Comparison of ENCODE assay signal across 9 cellular contexts in genomic region chrX:110412971-110413726, GRCh38. TPM values are rescaled to one million over a fixed set of nuclear protein-coding genes. Genes with fewer than 3 reads are reported as not detected.
DNase-seq lines count a peak whose midpoint lies in the region; ATAC-seq and TF ChIP-seq lines count a peak whose summit lies in the region.
"Had no signal": no experiment of that assay in that cellular context is flagged by ENCODE, and none has a peak within 500 bp of the region (broad histone marks: within the 10 kb centered on the region; RNA-seq: fewer than 3 reads in every experiment).

No MANE protein-coding gene starts in this region.

- H3K4me3 ChIP-seq in Panc1 (ENCODE audit: low read depth in 2 of 2, low read length in 2 of 2) (peak overlapping the region in 1 of 2 experiments; percentile 24; a peak in 1 of 4 replicates), neutrophil (ENCODE audit: low read depth in 1 of 2, low read length in 1 of 2) (no peak overlapping the region)

- H3K36me3 ChIP-seq in Panc1 (ENCODE audit: control insufficient read depth, insufficient read depth, low read length): no peaks in the 10 kb centered on the region
- no peaks in the 10 kb centered on the region for H3K36me3 ChIP-seq in neutrophil

- CTCF ChIA-PET in Panc1 (lab: Charles Lee): interaction anchor here (0.7 to 2.4 kb wide), 3 partner anchors 11 to 267 kb away, joined by 3 to 6 read pairs (median 3); no protein-coding TSS in a partner anchor

- DNase-seq in Caki2 (ENCODE audit: low read depth): peak; percentile 43
- DNase-seq in Panc1 (ENCODE audit: low read depth, low spot score): no peak
- peak; percentile 39 for DNase-seq in activated T-helper 1 cell treated with Interleukin-2 at 50 U/mL for 16 hours (ENCODE audit: low read depth)
- peak; percentile 57 for DNase-seq in fibroblast of the conjunctiva (ENCODE audit: low read depth)
- peak; percentile 68 for DNase-seq in superior temporal gyrus (ENCODE audit: extremely low spot score)

- POLR2A ChIA-PET in Panc1 (lab: Charles Lee): interaction anchor here (0.6 kb wide), 1 partner anchor 101 kb away, joined by 3 read pairs; no protein-coding TSS in a partner anchor

- intact Hi-C loops in Panc1 (cut with micrococcal nuclease; ENCODE audit: unreplicated experiment): loop anchor here (2.0 kb wide), 1 partner anchor 252 kb away; no protein-coding TSS in a partner anchor

- TF ChIP-seq CTCF in Panc1 (IDR thresholded peaks at IDR 0.05) (peak; percentile 91), neutrophil (IDR thresholded peaks at IDR 0.05) (peak; percentile 65)

- TF ChIP-seq RAD21 in Ishikawa (IDR thresholded peaks at IDR 0.05; ENCODE audit: low read depth): peak; percentile 68

- no peaks in the 10 kb centered on the region for H3K9me3 ChIP-seq in Panc1 (ENCODE audit: control insufficient read depth, insufficient read depth, low read depth, low read length)
- no peaks in the 10 kb centered on the region for H3K9me3 ChIP-seq in neutrophil

- H3K27me3 ChIP-seq in Panc1 (ENCODE audit: control insufficient read depth, insufficient read depth, low read length) (no peaks in the 10 kb centered on the region), neutrophil (no peaks in the 10 kb centered on the region)

- ATAC-seq in GM21381 (IDR thresholded peaks at IDR 0.05; ENCODE audit: unreplicated experiment) (peak; percentile 48), Panc1 (peak; percentile 93)

- no TSS peak for BruUV-seq in Panc1 (replicated peaks; lab: Mats Ljungman, UMichigan)

- no peak overlapping the region for H3K27ac ChIP-seq in Panc1 (ENCODE audit: low read length)
- H3K27ac ChIP-seq in neutrophil: no peak overlapping the region

- H3K4me1 ChIP-seq in Panc1 (ENCODE audit: control insufficient read depth, insufficient read depth, low read length) (no peaks in the 10 kb centered on the region), neutrophil (ENCODE audit: control insufficient read depth in 1 of 2, insufficient read depth in 1 of 2, low read depth in 1 of 2, low read length in 1 of 2) (no peaks in the 10 kb centered on the region)

- in situ Hi-C loops in Caki2 (cut with HindIII; ENCODE audit: low pct_unique_long_range_greater_than_20kb, low sequenced_read_pairs): loop anchor here (25.0 kb wide), 1 partner anchor 226 kb away; no protein-coding TSS in a partner anchor
- in situ Hi-C loops in Panc1 (cut with HindIII; ENCODE audit: low pct_unique_long_range_greater_than_20kb, low sequenced_read_pairs): no loop called here

- TF ChIP-seq EP300 in Ishikawa (IDR thresholded peaks at IDR 0.05; ENCODE audit: borderline replicate concordance): no peak

TF ChIP-seq in Ishikawa, 13 proteins besides CTCF, POLR2A, EP300 and RAD21:
- TF ChIP-seq EGR1 (IDR thresholded peaks at IDR 0.05) (no peak), FOXM1 (IDR thresholded peaks at IDR 0.05; ENCODE audit: borderline replicate concordance, low read depth) (no peak), TEAD4 (IDR thresholded peaks at IDR 0.05) (no peak), ZBTB7A (IDR thresholded peaks at IDR 0.05; ENCODE audit: low read depth) (no peak), TCF12 (IDR thresholded peaks at IDR 0.05; ENCODE audit: low read depth) (no peak), USF1 (IDR thresholded peaks at IDR 0.05) (no peak), TAF1 (IDR thresholded peaks at IDR 0.05; ENCODE audit: low read depth) (no peak), REST (IDR thresholded peaks at IDR 0.05; ENCODE audit: low read depth) (no peak), CREB1 (IDR thresholded peaks at IDR 0.05; ENCODE audit: low read depth) (no peak), NFIC (IDR thresholded peaks at IDR 0.05) (no peak), MAX (IDR thresholded peaks at IDR 0.05) (no peak), YY1 (IDR thresholded peaks at IDR 0.05; ENCODE audit: low read depth) (no peak)

RNA-seq across cellular contexts. Expression of gene RTL9, which starts 54.5 kb away (rescaled TPM):
- total RNA-seq in Caki2 (2014; rRNA removed; shearing (Covaris generic); ENCODE audit: low replicate concordance): 0.07 TPM in 1 of 2 replicates, not detected in the other
- total RNA-seq in Panc1 (2021; ENCODE audit: unreplicated experiment): not detected
- not detected for polyA plus RNA-seq in Panc1 (2012; ENCODE audit: insufficient read length)
- total RNA-seq: activated CD8-positive, alpha-beta memory T cell treated with anti-CD3 and anti-CD28 coated beads for 36 hours had no signal
